In genomic region chr13:67134322-67135129, GRCh38 we compare ENCODE assay signal across 10 cellular contexts.
A peak's percentile ranks its signal among the peaks of the same experiment; 100 is the strongest.
DNase-seq lines count a peak whose midpoint lies in the region; ATAC-seq and TF ChIP-seq lines count a peak whose summit lies in the region.
"Had no signal": no experiment of that assay in that cellular context is flagged by ENCODE, and none has a peak within 500 bp of the region (broad histone marks: within the 10 kb centered on the region; RNA-seq: fewer than 3 reads in every experiment).

No MANE protein-coding gene starts in this region.

- no peak for TF ChIP-seq POLR2A in breast epithelium (IDR thresholded peaks at IDR 0.05)

- TF ChIP-seq CTCF in left ventricle myocardium inferior (IDR thresholded peaks at IDR 0.05; ENCODE audit: borderline replicate concordance) = no peak
- no peak for TF ChIP-seq CTCF in breast epithelium (IDR thresholded peaks at IDR 0.05)

- no peaks in the 10 kb centered on the region for H3K27me3 ChIP-seq in SJSA1 (replicated peaks)
- no peaks in the 10 kb centered on the region for H3K27me3 ChIP-seq in left ventricle myocardium inferior (ENCODE audit: low read depth)
- H3K27me3 ChIP-seq in subcutaneous abdominal adipose tissue (ENCODE audit: control insufficient read depth in 5 of 5, insufficient read depth in 4 of 5, low read length in 5 of 5) = no peaks in the 10 kb centered on the region
- no peaks in the 10 kb centered on the region for H3K27me3 ChIP-seq in breast epithelium

- H3K27ac ChIP-seq in SJSA1 (peak overlapping the region; percentile 51), left ventricle myocardium inferior (replicated peaks) (peak overlapping the region; percentile 73), subcutaneous abdominal adipose tissue (ENCODE audit: low read depth, low read length) (peak overlapping the region; percentile 12), breast epithelium (no peak overlapping the region)

- peak overlapping the region in 3 of 5 donors; percentile 42 to 77 (median 75) for H3K9ac ChIP-seq in subcutaneous abdominal adipose tissue (ENCODE audit: low read length in 5 of 5)

- peak; percentile 8 for DNase-seq in NCI-H2227 treated with DMSO at 0.1 percent for 48 hours (lab: John Stamatoyannopoulos, UW)
- DNase-seq in NCI-H2227 (lab: John Stamatoyannopoulos, UW; ENCODE audit: unreplicated experiment) = no peak
- DNase-seq in SJSA1 (ENCODE audit: low read depth in 1 of 2, low spot score in 2 of 2) = peak in 1 of 2 experiments; percentile 22
- no peak for DNase-seq in left ventricle myocardium inferior
- DNase-seq in NCI-H128 (lab: John Stamatoyannopoulos, UW; ENCODE audit: unreplicated experiment) = no peak
- DNase-seq in breast epithelium (ENCODE audit: low spot score in 2 of 2) = no peak
- DNase-seq: activated naive CD4-positive, alpha-beta T cell treated with anti-CD3 and anti-CD28 coated beads for 36 hours; stimulated activated CD4-positive, alpha-beta T cell treated with anti-CD3 and anti-CD28 coated beads, Interleukin-4, amount 100 ng/mL, for 4 hours had no signal

- H3K36me3 ChIP-seq in SJSA1 = no peaks in the 10 kb centered on the region
- H3K36me3 ChIP-seq in left ventricle myocardium inferior = no peaks in the 10 kb centered on the region
- no peaks in the 10 kb centered on the region for H3K36me3 ChIP-seq in subcutaneous abdominal adipose tissue (ENCODE audit: control insufficient read depth in 5 of 5, insufficient read depth in 5 of 5, low read length in 5 of 5)
- H3K36me3 ChIP-seq in breast epithelium = no peaks in the 10 kb centered on the region

- H3K4me1 ChIP-seq in SJSA1 (replicated peaks) (peaks cover 5% of the 10 kb centered on the region; the same call in 1 of the 2 replicates), left ventricle myocardium inferior (peaks cover 48% of the 10 kb centered on the region), subcutaneous abdominal adipose tissue (ENCODE audit: control insufficient read depth in 5 of 5, insufficient read depth in 5 of 5, low read length in 5 of 5) (peaks cover 0 to 16% (median 2%) of the 10 kb centered on the region in 5 donors), breast epithelium (no peaks in the 10 kb centered on the region)

- no peaks in the 10 kb centered on the region for H3K9me3 ChIP-seq in SJSA1 (replicated peaks)
- H3K9me3 ChIP-seq in left ventricle myocardium inferior (replicated peaks) = no peaks in the 10 kb centered on the region
- no peaks in the 10 kb centered on the region for H3K9me3 ChIP-seq in subcutaneous abdominal adipose tissue (ENCODE audit: control insufficient read depth in 5 of 5, low read length in 5 of 5)
- no peaks in the 10 kb centered on the region for H3K9me3 ChIP-seq in breast epithelium

- H3K4me3 ChIP-seq in SJSA1 (peak overlapping the region; percentile 30), left ventricle myocardium inferior (peak overlapping the region; percentile 52), subcutaneous abdominal adipose tissue (ENCODE audit: low read depth in 1 of 5, low read length in 5 of 5) (peak overlapping the region; percentile 34 to 66 (median 60)), breast epithelium (peak overlapping the region in 1 of 3 donors; percentile 3)

- intact Hi-C loops in left ventricle myocardium inferior (cut with micrococcal nuclease) (no loop called here), breast epithelium (cut with DNase I; ENCODE audit: low total_unique reads) (no loop called here)

- ATAC-seq in HG03097 (IDR thresholded peaks at IDR 0.05; ENCODE audit: low FRiP score, unreplicated experiment) = no peak

Comparison
In these comparisons a context has a peak if more than half of its experiments do, and no peak if none do; other contexts are left out.
1. H3K27ac ChIP-seq: peak in SJSA1 (single experiment), left ventricle myocardium inferior (single experiment) and subcutaneous abdominal adipose tissue (single experiment); none in breast epithelium (0 of 2).